10 cellular contexts compared by ENCODE assay signal in the genomic region with DNA sequence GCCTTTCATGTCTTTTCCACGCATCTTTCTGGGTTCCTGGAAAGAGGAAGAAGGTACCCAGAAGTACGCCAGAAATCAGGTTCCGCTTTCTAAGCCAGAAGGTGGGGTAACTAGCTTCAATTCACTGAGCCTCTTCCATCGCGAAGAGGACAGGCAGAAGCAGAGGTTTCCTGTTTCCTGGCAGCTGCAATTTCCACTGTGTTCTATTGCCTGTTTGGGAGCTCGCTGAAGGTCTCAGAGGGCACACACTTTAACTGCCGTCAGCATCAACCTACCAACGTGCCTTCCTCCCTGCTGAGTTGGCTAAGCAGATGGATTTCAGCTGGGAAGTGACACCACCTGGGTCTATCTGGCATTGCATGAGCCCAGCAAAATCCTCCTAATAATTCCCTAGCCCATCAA. TPM values are rescaled to one million over a fixed set of nuclear protein-coding genes. Genes with fewer than 3 reads are reported as not detected.
DNase-seq lines count a peak whose midpoint lies in the region; ATAC-seq, FAIRE-seq and TF ChIP-seq lines count a peak whose summit lies in the region.
"Had no signal": no experiment of that assay in that cellular context is flagged by ENCODE, and none has a peak within 500 bp of the region (broad histone marks: within the 10 kb centered on the region; RNA-seq: fewer than 3 reads in every experiment).

No MANE protein-coding gene starts in this region.

- H3K36me3 ChIP-seq in BLaER1 (no peaks in the 10 kb centered on the region), WERI-Rb-1 (no peaks in the 10 kb centered on the region), kidney (ENCODE audit: control insufficient read depth in 1 of 2, insufficient read depth in 2 of 2, low read length in 2 of 2) (no peaks in the 10 kb centered on the region), vagina (no peaks in the 10 kb centered on the region)
- H3K36me3 ChIP-seq: tibial nerve had no signal

- TF ChIP-seq POLR2A in vagina (IDR thresholded peaks at IDR 0.05) = no peak

- H3K4me1 ChIP-seq in BLaER1 (peaks cover 98% of the 10 kb centered on the region), kidney (ENCODE audit: control insufficient read depth in 1 of 2, insufficient read depth in 1 of 2, low read depth in 1 of 2, low read length in 2 of 2) (no peaks in the 10 kb centered on the region), vagina (no peaks in the 10 kb centered on the region)

- no peak for FAIRE-seq in kidney (lab: Jason Lieb, UNC)
- FAIRE-seq: frontal cortex had no signal

- no peaks in the 10 kb centered on the region for H3K9me3 ChIP-seq in BLaER1
- H3K9me3 ChIP-seq in WERI-Rb-1 (ENCODE audit: severe bottlenecking) = no peaks in the 10 kb centered on the region
- no peaks in the 10 kb centered on the region for H3K9me3 ChIP-seq in kidney (ENCODE audit: control insufficient read depth in 1 of 2, low read length in 2 of 2)
- H3K9me3 ChIP-seq in vagina = no peaks in the 10 kb centered on the region
- H3K9me3 ChIP-seq: tibial nerve had no signal

- peak; percentile 40 to 79 for DNase-seq in NCI-H2081 (lab: John Stamatoyannopoulos, UW)
- peak; percentile 30 for DNase-seq in WERI-Rb-1
- DNase-seq in kidney = no peak
- DNase-seq in vagina (ENCODE audit: extremely low spot score in 2 of 2) = no peak

- intact Hi-C loops in kidney (cut with DNase I) = no loop called here
- intact Hi-C loops in vagina (cut with DNase I) = no loop called here

- peak overlapping the region; percentile 93 for H3K27ac ChIP-seq in BLaER1
- H3K27ac ChIP-seq in WERI-Rb-1 = no peak overlapping the region
- H3K27ac ChIP-seq in kidney (ENCODE audit: low read depth in 2 of 2, low read length in 2 of 2) = no peak overlapping the region
- no peak overlapping the region for H3K27ac ChIP-seq in vagina

- H3K27me3 ChIP-seq in BLaER1 = no peaks in the 10 kb centered on the region
- no peaks in the 10 kb centered on the region for H3K27me3 ChIP-seq in WERI-Rb-1 (ENCODE audit: insufficient read depth, low read depth, severe bottlenecking)
- H3K27me3 ChIP-seq in vagina = no peaks in the 10 kb centered on the region
- H3K27me3 ChIP-seq: tibial nerve had no signal

- TF ChIP-seq CTCF in WERI-Rb-1 (IDR thresholded peaks at IDR 0.05; ENCODE audit: low read depth, low read length) (peak; percentile 59), kidney (IDR thresholded peaks at IDR 0.05; ENCODE audit: borderline replicate concordance, extremely low read depth, insufficient read depth) (peak; percentile 36), vagina (IDR thresholded peaks at IDR 0.05) (no peak)

- peak overlapping the region; percentile 29; the same call in 1 of the 2 replicates for H3K4me3 ChIP-seq in BLaER1
- no peak overlapping the region for H3K4me3 ChIP-seq in WERI-Rb-1 (ENCODE audit: low read depth, low read length)
- H3K4me3 ChIP-seq in kidney (ENCODE audit: low read length in 2 of 2) = no peak overlapping the region
- no peak overlapping the region for H3K4me3 ChIP-seq in vagina
- H3K4me3 ChIP-seq: tibial nerve had no signal

- peak overlapping the region; percentile 74 for H3K4me2 ChIP-seq in BLaER1

- ATAC-seq in GM18907 (IDR thresholded peaks at IDR 0.05; ENCODE audit: unreplicated experiment) = peak; percentile 54
- ATAC-seq in GM21390 (IDR thresholded peaks at IDR 0.05; ENCODE audit: unreplicated experiment) = no peak
- no peak for ATAC-seq in HG02763 (IDR thresholded peaks at IDR 0.05; ENCODE audit: unreplicated experiment)

- H4K20me1 ChIP-seq in BLaER1 = no peaks in the 10 kb centered on the region

- H3K9ac ChIP-seq in BLaER1 (peak overlapping the region; percentile 69), kidney (ENCODE audit: low read length in 2 of 2) (no peak overlapping the region)

RNA-seq across cellular contexts. Expression of gene NCF2, which starts 10.0 kb away (rescaled TPM):
- total RNA-seq in kidney (16.7 TPM), vagina (12.5 TPM)
- polyA plus RNA-seq in kidney (ENCODE audit: insufficient read depth, low read depth, low replicate concordance) = 2.5 TPM

RNA-seq across cellular contexts. Expression of gene ARPC5, which starts 55.3 kb away (rescaled TPM):
- total RNA-seq in kidney = 107 TPM
- 75.9 TPM for polyA plus RNA-seq in kidney (ENCODE audit: insufficient read depth, low read depth, low replicate concordance)
- 48.4 TPM for total RNA-seq in vagina

Comparison
In these comparisons a context has a peak if more than half of its experiments do, and no peak if none do; other contexts are left out.
1. DNase-seq: peak in NCI-H2081 (2 of 2) and WERI-Rb-1 (single experiment); none in kidney (single experiment) and vagina (0 of 2).
2. CTCF ChIP-seq: peak in WERI-Rb-1 (single experiment) and kidney (single experiment); none in vagina (0 of 3).